In genomic region chr6:149900620-149901443, GRCh38 we compare ENCODE assay signal across 22 cellular contexts. TPM values are rescaled to one million over a fixed set of nuclear protein-coding genes. Genes with fewer than 3 reads are reported as not detected.
DNase-seq lines count a peak whose midpoint lies in the region; ATAC-seq and TF ChIP-seq lines count a peak whose summit lies in the region.
"Had no signal": no experiment of that assay in that cellular context is flagged by ENCODE, and none has a peak within 500 bp of the region (broad histone marks: within the 10 kb centered on the region; RNA-seq: fewer than 3 reads in every experiment).

No MANE protein-coding gene starts in this region.

- H3K27ac ChIP-seq in esophagus (ENCODE audit: low read depth in 2 of 2, low read length in 1 of 2) = peak overlapping the region; percentile 93 to 96
- no peak overlapping the region for H3K27ac ChIP-seq in prostate gland
- H3K27ac ChIP-seq in aorta (ENCODE audit: low read depth in 1 of 2, low read length in 2 of 2) = no peak overlapping the region
- H3K27ac ChIP-seq: KMS-11, PC-9 had no signal

- 69 to 75% methylated on average over 11 of the region's 11 CpGs for WGBS in esophagus, 2 donors
- 69% methylated on average over 11 of the region's 11 CpGs for WGBS in prostate gland
- WGBS in aorta, 2 donors = 94% methylated on average over 11 of the region's 11 CpGs

- no peak for TF ChIP-seq POLR2A in prostate gland (IDR thresholded peaks at IDR 0.05)

- H3K9me3 ChIP-seq in esophagus (ENCODE audit: control insufficient read depth in 2 of 2, insufficient read depth in 1 of 2, low read depth in 1 of 2, low read length in 1 of 2) (no peaks in the 10 kb centered on the region), prostate gland (no peaks in the 10 kb centered on the region), aorta (ENCODE audit: control insufficient read depth, low read length) (no peaks in the 10 kb centered on the region)
- H3K9me3 ChIP-seq: A549 had no signal

- no peaks in the 10 kb centered on the region for H3K36me3 ChIP-seq in esophagus (ENCODE audit: control insufficient read depth in 2 of 2, insufficient read depth in 2 of 2, low read length in 1 of 2)
- H3K36me3 ChIP-seq in prostate gland = no peaks in the 10 kb centered on the region
- H3K36me3 ChIP-seq in aorta (ENCODE audit: control insufficient read depth in 1 of 2, insufficient read depth in 2 of 2, low read length in 1 of 2) = no peaks in the 10 kb centered on the region

- ATAC-seq in left cardiac atrium (peak; percentile 8 to 13), left ventricle myocardium superior (no peak), aorta (ENCODE audit: low FRiP score) (no peak), HG02642 (IDR thresholded peaks at IDR 0.05; ENCODE audit: poor library complexity, unreplicated experiment) (no peak), GM18870 (IDR thresholded peaks at IDR 0.05; ENCODE audit: unreplicated experiment) (no peak)
- ATAC-seq: A549 had no signal

- intact Hi-C loops in left cardiac atrium (cut with DNase I) (no loop called here), left ventricle myocardium superior (cut with micrococcal nuclease) (no loop called here), prostate gland (cut with DNase I) (no loop called here), aorta (cut with DNase I) (no loop called here)

- TF ChIP-seq CTCF in prostate gland (IDR thresholded peaks at IDR 0.05) = no peak

- H3K4me3 ChIP-seq in esophagus (ENCODE audit: low read depth in 1 of 2, low read length in 2 of 2) (no peak overlapping the region), prostate gland (no peak overlapping the region), aorta (ENCODE audit: low read length in 2 of 2) (no peak overlapping the region)
- H3K4me3 ChIP-seq: A549, PC-9 had no signal

- DNase-seq in left cardiac atrium = no peak
- DNase-seq in left ventricle myocardium superior = no peak
- DNase-seq in prostate gland (ENCODE audit: low spot score) = peak; percentile 57
- DNase-seq in aorta = peak; percentile 23 to 53
- DNase-seq in NCI-H524 (lab: John Stamatoyannopoulos, UW) = no peak
- DNase-seq: COR-L47, DMS153, EL, HFFc6, MM.1S, NCI-H1105 treated with DMSO at 0.1 percent for 48 hours, NCI-H187, NCI-H446, NCI-H774, PC-9 had no signal

- H3K4me1 ChIP-seq in esophagus (ENCODE audit: control insufficient read depth in 2 of 2, insufficient read depth in 2 of 2, low read length in 1 of 2) (peaks cover 13 to 27% of the 10 kb centered on the region in 2 donors), prostate gland (replicated peaks) (peaks cover 5% of the 10 kb centered on the region), aorta (ENCODE audit: control insufficient read depth in 1 of 2, insufficient read depth in 2 of 2, low read length in 2 of 2) (peaks cover 0 to 3% of the 10 kb centered on the region in 2 donors)

- no peaks in the 10 kb centered on the region for H3K27me3 ChIP-seq in esophagus (ENCODE audit: control insufficient read depth in 1 of 2, insufficient read depth in 2 of 2, low read length in 2 of 2)
- H3K27me3 ChIP-seq in prostate gland (replicated peaks; ENCODE audit: insufficient read depth) = no peaks in the 10 kb centered on the region
- H3K27me3 ChIP-seq in aorta (ENCODE audit: control insufficient read depth in 1 of 2, insufficient read depth in 2 of 2, low read length in 1 of 2) = no peaks in the 10 kb centered on the region

RNA-seq across cellular contexts. Expression of gene RAET1E, which starts 2.9 kb away (rescaled TPM):
- total RNA-seq in left cardiac atrium (1 to 10 TPM in 1 of 2 donors, under 1 TPM in 1; 0.89 to 1.2 TPM), left ventricle myocardium superior (0.79 TPM), prostate gland (under 1 TPM; 0.23 to 0.77 TPM), aorta (under 1 TPM; 0.18 to 0.65 TPM)
- polyA plus RNA-seq in esophagus (10 to 100 TPM; 25.1 to 72.5 TPM), aorta (1 to 10 TPM in 1 of 2 donors, not detected in 1; 1.7 TPM)
- total RNA-seq: H1 had no signal
- polyA plus RNA-seq: CD14-positive monocyte, H1 had no signal

RNA-seq across cellular contexts. Expression of gene RAET1G, which starts 22.1 kb away (rescaled TPM):
- total RNA-seq in left cardiac atrium = 1 to 10 TPM in 1 of 2 donors, under 1 TPM in 1; 0.55 to 1.1 TPM
- total RNA-seq in left ventricle myocardium superior = 0.32 TPM
- 10 to 100 TPM in 1 of 2 donors, 1 to 10 TPM in 1; 8.9 to 21.2 TPM for polyA plus RNA-seq in esophagus
- 1 to 10 TPM in 1 of 2 donors, not detected in 1; 4.4 TPM for total RNA-seq in prostate gland
- total RNA-seq in aorta = under 1 TPM in 1 of 2 donors, not detected in 1; 0.99 TPM
- polyA plus RNA-seq in aorta = under 1 TPM in 1 of 2 donors, not detected in 1; 0.64 TPM
- total RNA-seq: H1, PC-9 had no signal
- polyA plus RNA-seq: CD14-positive monocyte had no signal

RNA-seq across cellular contexts. Expression of gene LRP11, which starts 36.7 kb away (rescaled TPM):
- total RNA-seq in left cardiac atrium = 10 to 100 TPM; 15.5 to 25.7 TPM
- 21.5 TPM for total RNA-seq in left ventricle myocardium superior
- 10 to 100 TPM; 20.8 to 25.6 TPM for polyA plus RNA-seq in esophagus
- 10 to 100 TPM; 52.7 to 76.3 TPM for total RNA-seq in prostate gland
- total RNA-seq in aorta = 10 to 100 TPM; 24.4 to 35.3 TPM
- polyA plus RNA-seq in aorta = 10 to 100 TPM in 1 of 2 donors, under 1 TPM in 1; 0.63 to 13.3 TPM

RNA-seq across cellular contexts. Expression of gene ULBP2, which starts 41.0 kb away (rescaled TPM):
- total RNA-seq in left cardiac atrium (1 to 10 TPM in 1 of 2 donors, under 1 TPM in 1; 0.71 to 1.1 TPM), left ventricle myocardium superior (0.84 TPM), prostate gland (under 1 TPM; 0.32 to 0.40 TPM), aorta (under 1 TPM; 0.66 to 0.68 TPM)
- polyA plus RNA-seq in esophagus (1 to 10 TPM; 1.7 to 5.4 TPM), aorta (under 1 TPM in 1 of 2 donors, not detected in 1; 0.36 TPM)
- total RNA-seq: H1 had no signal

Comparison
In these comparisons a context has a peak if more than half of its experiments do, and no peak if none do; other contexts are left out.
1. ATAC-seq: peak in left cardiac atrium (2 of 2); none in left ventricle myocardium superior (single experiment), aorta (single experiment), HG02642 (single experiment) and GM18870 (single experiment).
2. DNase-seq: peak in prostate gland (single experiment) and aorta (2 of 2); none in left cardiac atrium (single experiment), left ventricle myocardium superior (single experiment) and NCI-H524 (0 of 2).
3. H3K27ac ChIP-seq: peak in esophagus (2 of 2); none in prostate gland (0 of 2) and aorta (0 of 2).